11 cellular contexts compared by ENCODE assay signal in genomic region chr6:144155529-144155928, GRCh38. TPM values are rescaled to one million over a fixed set of nuclear protein-coding genes. Genes with fewer than 3 reads are reported as not detected.
DNase-seq lines count a peak whose midpoint lies in the region; ATAC-seq, FAIRE-seq and TF ChIP-seq lines count a peak whose summit lies in the region.
"Had no signal": no experiment of that assay in that cellular context is flagged by ENCODE, and none has a peak within 500 bp of the region (broad histone marks: within the 10 kb centered on the region; RNA-seq: fewer than 3 reads in every experiment).

No MANE protein-coding gene starts in this region.

- peak; percentile 86 for FAIRE-seq in GM19239 (lab: Jason Lieb, UNC)
- FAIRE-seq in RCC 7860 (lab: Jason Lieb, UNC) = no peak
- FAIRE-seq in small intestine (lab: Jason Lieb, UNC) = no peak

- no peaks in the 10 kb centered on the region for H3K36me3 ChIP-seq in small intestine (ENCODE audit: control insufficient read depth in 2 of 2, insufficient read depth in 2 of 2, low read length in 2 of 2)
- H3K36me3 ChIP-seq: BLaER1 had no signal

- DNase-seq in GM10266 (ENCODE audit: extremely low spot score) (peak; percentile 73), GM19239 (ENCODE audit: insufficient read length, low spot score) (no peak), NCI-H446 (lab: John Stamatoyannopoulos, UW) (no peak), RCC 7860 (ENCODE audit: low spot score) (no peak), small intestine (no peak)
- DNase-seq in effector CD8-positive, alpha-beta T cell (lab: John Stamatoyannopoulos, UW) = no peak
- DNase-seq: NK-92 treated with Interleukin-12 subunit alpha and Interleukin-12 subunit beta, amount 100 ng/mL, for 24 hours; occipital lobe had no signal

- no peaks in the 10 kb centered on the region for H3K9me3 ChIP-seq in small intestine (ENCODE audit: control insufficient read depth, low read depth)
- H3K9me3 ChIP-seq: BLaER1 had no signal

- WGBS in small intestine, 3 donors = 55 to 70% (median 69%) methylated on average over 2 of the region's 2 CpGs

- no peak overlapping the region for H3K4me3 ChIP-seq in small intestine (ENCODE audit: low read depth in 1 of 2, low read length in 2 of 2)
- H3K4me3 ChIP-seq: BLaER1 had no signal

- TF ChIP-seq CTCF in GM10266 (IDR thresholded peaks at IDR 0.05; ENCODE audit: control insufficient read depth, insufficient read depth, low read depth, missing control alignments) = no peak

- ATAC-seq in HG02840 (IDR thresholded peaks at IDR 0.05; ENCODE audit: low FRiP score, unreplicated experiment) (peak; percentile 46), HG03575 (IDR thresholded peaks at IDR 0.05; ENCODE audit: extremely low read depth, insufficient number of reproducible peaks, low FRiP score, unreplicated experiment) (peak; percentile 71)

- peaks cover 0 to 4% of the 10 kb centered on the region in 2 donors for H3K4me1 ChIP-seq in small intestine (ENCODE audit: control insufficient read depth in 2 of 2, insufficient read depth in 1 of 2, low read depth in 1 of 2, low read length in 1 of 2)

- H3K27me3 ChIP-seq in small intestine (ENCODE audit: control insufficient read depth in 2 of 2, insufficient read depth in 2 of 2, low read length in 2 of 2) = no peaks in the 10 kb centered on the region

- peak overlapping the region in 1 of 2 donors; percentile 49 for H3K27ac ChIP-seq in small intestine (ENCODE audit: low read depth in 1 of 2, low read length in 1 of 2)
- H3K27ac ChIP-seq: BLaER1 had no signal

RNA-seq across cellular contexts. Expression of gene STX11, which starts 5.2 kb away (rescaled TPM):
- polyA plus RNA-seq in small intestine = 1 to 10 TPM in 2 of 3 donors, not detected in 1; 3.2 to 4.4 TPM
